In the genomic region with DNA sequence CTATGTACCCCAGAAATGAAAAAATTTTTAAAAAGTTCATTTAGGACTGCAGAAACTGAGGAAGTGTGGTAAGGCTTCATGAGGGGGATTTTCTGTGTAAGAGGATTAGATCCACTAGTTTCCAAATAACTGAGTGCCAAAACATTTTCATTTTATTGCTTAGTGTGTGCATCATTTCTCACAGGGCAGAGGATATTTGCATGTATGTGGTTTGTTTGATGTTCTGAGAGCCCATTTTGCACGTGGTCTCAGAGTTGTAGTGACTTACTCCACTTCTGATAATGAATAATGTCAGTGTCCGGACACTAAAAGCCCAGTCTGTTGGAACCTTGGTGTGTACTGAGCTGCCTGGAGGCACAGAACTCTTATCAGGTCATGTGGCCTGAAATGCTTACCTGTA, we compare ENCODE assay signal across 10 cellular contexts.
A peak's percentile ranks its signal among the peaks of the same experiment; 100 is the strongest.
DNase-seq lines count a peak whose midpoint lies in the region; ATAC-seq, FAIRE-seq and TF ChIP-seq lines count a peak whose summit lies in the region.
"Had no signal": no experiment of that assay in that cellular context is flagged by ENCODE, and none has a peak within 500 bp of the region (broad histone marks: within the 10 kb centered on the region; RNA-seq: fewer than 3 reads in every experiment).

No MANE protein-coding gene starts in this region.

- DNase-seq in progenitor cell of endocrine pancreas (ENCODE audit: low spot score, unreplicated experiment) (no peak), H4 (ENCODE audit: low spot score) (no peak), NCI-H1694 (lab: John Stamatoyannopoulos, UW) (no peak), H54 (ENCODE audit: insufficient read length, low spot score) (no peak)
- no peak for DNase-seq in activated CD4-positive, alpha-beta T cell treated with anti-CD3 and anti-CD28 coated beads, Interleukin-2, amount 50 U/mL, for 4 hours
- DNase-seq: effector CD8-positive, alpha-beta T cell; ovary had no signal

- FAIRE-seq in H54 (lab: Jason Lieb, UNC), result no peak

- peak; percentile 84 for ATAC-seq in GM19023 (IDR thresholded peaks at IDR 0.05; ENCODE audit: unreplicated experiment)
- peak; percentile 84 for ATAC-seq in HG02642 (IDR thresholded peaks at IDR 0.05; ENCODE audit: poor library complexity, unreplicated experiment)
- peak; percentile 93 for ATAC-seq in HG03442 (IDR thresholded peaks at IDR 0.05; ENCODE audit: unreplicated experiment)

- no peak for TF ChIP-seq POLR2A in H54 (IDR thresholded peaks at IDR 0.05; ENCODE audit: low read depth, low read length)

- H3K4me3 Mint-ChIP-seq in progenitor cell of endocrine pancreas (ENCODE audit: low read depth), result no peak overlapping the region

- H3K27me3 Mint-ChIP-seq in progenitor cell of endocrine pancreas, result no peaks in the 10 kb centered on the region

- H3K9me3 Mint-ChIP-seq in progenitor cell of endocrine pancreas (ENCODE audit: low read depth), result no peaks in the 10 kb centered on the region

- peaks cover 39% of the 10 kb centered on the region for H3K4me1 Mint-ChIP-seq in progenitor cell of endocrine pancreas (ENCODE audit: low read depth)

- TF ChIP-seq CTCF in progenitor cell of endocrine pancreas (IDR thresholded peaks at IDR 0.05; ENCODE audit: unreplicated experiment), result no peak

- peaks cover 1% of the 10 kb centered on the region for H3K36me3 Mint-ChIP-seq in progenitor cell of endocrine pancreas (ENCODE audit: insufficient read depth)

- peak overlapping the region; percentile 38 for H3K27ac Mint-ChIP-seq in progenitor cell of endocrine pancreas
